Comparison of ENCODE assay signal across 24 cellular contexts in the genomic region with DNA sequence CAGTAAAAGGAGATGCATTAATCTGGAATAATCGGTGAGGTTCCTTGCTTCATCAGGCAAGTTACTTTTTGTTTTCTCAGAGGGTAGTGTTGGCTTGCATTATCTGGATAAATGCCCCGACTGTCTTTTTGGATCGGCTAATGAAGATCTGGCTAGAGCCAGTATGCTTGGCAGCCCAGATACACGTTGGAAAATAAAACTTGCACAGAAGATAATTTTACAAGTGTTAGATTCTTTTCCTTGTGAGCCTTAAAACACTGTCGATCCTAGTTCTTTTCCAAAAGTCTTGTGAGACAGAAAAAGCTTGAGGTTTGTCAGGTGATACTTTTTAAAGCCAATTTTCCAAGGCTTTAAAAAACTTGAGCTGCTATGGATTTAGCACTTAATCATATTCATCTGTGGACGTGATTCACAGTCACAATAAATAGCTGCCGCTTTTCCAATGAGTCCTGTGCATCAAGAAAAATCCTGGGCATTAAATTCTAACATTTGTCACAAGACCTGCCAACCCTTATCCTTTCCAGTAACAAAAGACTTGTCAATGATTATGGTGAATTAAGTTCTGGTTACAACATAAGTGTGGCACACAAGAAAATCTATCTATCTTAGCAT.
DNase-seq lines count a peak whose midpoint lies in the region; ATAC-seq, FAIRE-seq and TF ChIP-seq lines count a peak whose summit lies in the region.
"Had no signal": no experiment of that assay in that cellular context is flagged by ENCODE, and none has a peak within 500 bp of the region (broad histone marks: within the 10 kb centered on the region; RNA-seq: fewer than 3 reads in every experiment).

No MANE protein-coding gene starts in this region.

- WGBS in prostate gland = 17% methylated on average over 7 of the region's 7 CpGs
- WGBS in aorta, 2 donors = 18 to 23% methylated on average over 7 of the region's 7 CpGs

- TF ChIP-seq CTCF in HL-60 (IDR thresholded peaks at IDR 0.05; ENCODE audit: insufficient read depth, low read length) (no peak), fibroblast of mammary gland (conservative IDR thresholded peaks at IDR 0.05; ENCODE audit: control insufficient read depth, insufficient read depth, low read depth, low read length) (no peak), prostate gland (IDR thresholded peaks at IDR 0.05) (no peak)

- H3K4me3 ChIP-seq in HL-60 (replicated peaks; ENCODE audit: insufficient read depth, low read length) (no peak overlapping the region), fibroblast of mammary gland (ENCODE audit: control insufficient read depth, low read depth, low read length) (no peak overlapping the region), prostate gland (no peak overlapping the region), aorta (ENCODE audit: low read length in 2 of 2) (no peak overlapping the region)
- H3K4me3 ChIP-seq: BLaER1, mucosa of descending colon had no signal

- H3K9me3 ChIP-seq in prostate gland (no peaks in the 10 kb centered on the region), aorta (ENCODE audit: control insufficient read depth, low read length) (no peaks in the 10 kb centered on the region)
- H3K9me3 ChIP-seq: mucosa of descending colon had no signal

- ATAC-seq in aorta (ENCODE audit: low FRiP score) (peak; percentile 56), HG03196 (IDR thresholded peaks at IDR 0.05; ENCODE audit: unreplicated experiment) (no peak)
- ATAC-seq: activated naive CD4-positive, alpha-beta T cell treated with anti-CD3 and anti-CD28 coated beads, Interleukin-2, amount 50 U/mL, for 72 hours; HCT116; mucosa of descending colon; natural killer cell treated with Interleukin-12 subunit alpha and Interleukin-12 subunit beta and Interleukin-15 and Interleukin-18, amount 100 ng/mL, for 72 hours; stimulated activated memory B cell treated with anti-CD40 and anti-IgM and Interleukin-4, amounts not matched to agents 10 μg/mL and 1 μg/mL and 100 μg/mL, for 72 hours had no signal

- 0 out of 2 replicates have a peak overlapping the region, but pooled peaks have one; percentile 24 for H3K27ac ChIP-seq in HL-60 (replicated peaks)
- H3K27ac ChIP-seq in prostate gland = no peak overlapping the region
- no peak overlapping the region for H3K27ac ChIP-seq in aorta (ENCODE audit: low read depth in 1 of 2, low read length in 2 of 2)
- H3K27ac ChIP-seq: BLaER1 had no signal

- DNase-seq in HL-60 (ENCODE audit: low read depth in 1 of 2, low spot score in 1 of 2) = no peak
- DNase-seq in fibroblast of mammary gland (ENCODE audit: low read depth) = peak; percentile 37
- DNase-seq in prostate gland (ENCODE audit: low spot score) = peak; percentile 33
- DNase-seq in aorta = no peak
- DNase-seq in SKM-1 (lab: John Stamatoyannopoulos, UW; ENCODE audit: unreplicated experiment) = no peak
- DNase-seq in GM12892 (ENCODE audit: insufficient read length) = no peak
- DNase-seq: activated B cell treated with CpG ODN at 0.5 μM for 24 hours; activated CD4-positive, alpha-beta T cell treated with anti-CD3 and anti-CD28 coated beads, Interleukin-2, amount 10 ng/mL, durations not matched to agents 7 days and 5 days; activated effector memory CD4-positive, alpha-beta T cell treated with Interleukin-2 at 50 U/mL for 16 hours; islet precursor cell; mucosa of descending colon; NCI-H1092; NCI-H1694 treated with DMSO at 0.1 percent for 48 hours; NCI-H510A had no signal

- H3K36me3 ChIP-seq in prostate gland (no peaks in the 10 kb centered on the region), aorta (ENCODE audit: control insufficient read depth in 1 of 2, insufficient read depth in 2 of 2, low read length in 1 of 2) (no peaks in the 10 kb centered on the region)
- H3K36me3 ChIP-seq: BLaER1 had no signal

- intact Hi-C loops in prostate gland (cut with DNase I) (no loop called here), aorta (cut with DNase I) (no loop called here)

- FAIRE-seq in GM12892 (lab: Jason Lieb, UNC) = no peak
- FAIRE-seq: colon, endothelial cell of umbilical vein, G401.6, urothelium cell line had no signal

- H3K27me3 ChIP-seq in HL-60 (ENCODE audit: insufficient read depth, poor library complexity, severe bottlenecking) (no peaks in the 10 kb centered on the region), prostate gland (replicated peaks; ENCODE audit: insufficient read depth) (no peaks in the 10 kb centered on the region), aorta (ENCODE audit: control insufficient read depth in 1 of 2, insufficient read depth in 2 of 2, low read length in 1 of 2) (no peaks in the 10 kb centered on the region)
- H3K27me3 ChIP-seq: BLaER1 had no signal

- no peak for TF ChIP-seq POLR2A in prostate gland (IDR thresholded peaks at IDR 0.05)
- no peak for TF ChIP-seq POLR2A in GM12892 (IDR thresholded peaks at IDR 0.05; ENCODE audit: low read depth, low read length)

- H3K4me1 ChIP-seq in prostate gland (replicated peaks) (peaks cover 3% of the 10 kb centered on the region), aorta (ENCODE audit: control insufficient read depth in 1 of 2, insufficient read depth in 2 of 2, low read length in 2 of 2) (no peaks in the 10 kb centered on the region)

Comparison
In these comparisons a context has a peak if more than half of its experiments do, and no peak if none do; other contexts are left out.
1. DNase-seq: peak in fibroblast of mammary gland (single experiment) and prostate gland (single experiment); none in HL-60 (0 of 2), aorta (0 of 2), SKM-1 (single experiment) and GM12892 (single experiment).